Comparison of ENCODE assay signal across 9 cellular contexts in the genomic region with DNA sequence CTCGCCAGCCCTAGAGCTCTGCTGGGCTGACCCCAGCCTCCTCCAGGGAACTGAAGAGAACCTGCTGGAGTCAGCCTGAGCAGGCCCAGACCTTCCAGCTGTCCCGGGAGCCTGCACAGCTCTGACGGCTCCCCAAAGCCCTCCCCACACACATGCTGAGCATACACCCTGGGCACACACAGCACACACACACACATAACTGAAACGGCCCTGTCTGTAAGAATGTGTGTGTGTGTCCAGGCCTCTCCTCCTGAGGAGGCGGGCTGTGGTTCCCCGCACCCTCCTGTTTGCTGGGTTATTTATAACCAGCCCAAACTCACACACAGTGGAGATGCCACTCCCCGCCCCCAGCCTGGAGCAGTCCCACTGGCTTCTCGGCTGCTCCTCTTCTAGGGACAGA. TPM values are rescaled to one million over a fixed set of nuclear protein-coding genes. Genes with fewer than 3 reads are reported as not detected.
DNase-seq lines count a peak whose midpoint lies in the region; ATAC-seq lines count a peak whose summit lies in the region.
"Had no signal": no experiment of that assay in that cellular context is flagged by ENCODE, and none has a peak within 500 bp of the region (broad histone marks: within the 10 kb centered on the region; RNA-seq: fewer than 3 reads in every experiment).

No MANE protein-coding gene starts in this region.

- no peaks in the 10 kb centered on the region for H3K27me3 ChIP-seq in GM23248 (replicated peaks; ENCODE audit: insufficient read depth)

- peaks cover 19% of the 10 kb centered on the region for H3K4me1 ChIP-seq in GM23248 (ENCODE audit: insufficient read depth)

- in situ Hi-C loops in GM23248 (cut with MboI), result no loop called here

- H3K9me2 ChIP-seq in GM23248 (ENCODE audit: insufficient read depth), result no peaks in the 10 kb centered on the region

- peak overlapping the region; percentile 56 for H3K27ac ChIP-seq in GM23248

- H2AFZ ChIP-seq in GM23248, result no peak overlapping the region; the same call in 1 of the 2 replicates

- no peaks in the 10 kb centered on the region for H3K36me3 ChIP-seq in GM23248 (ENCODE audit: low read depth)

- no peaks in the 10 kb centered on the region for H4K20me1 ChIP-seq in GM23248 (ENCODE audit: insufficient read depth)

- WGBS in GM23248 (ENCODE audit: low coverage in 1 of 2, low lambda C conversion rate in 2 of 2, missing lambda C conversion rate in 2 of 2), 2 experiments, result 19 to 25% methylated on average over 8 of the region's 8 CpGs

- ATAC-seq in left ventricle myocardium superior, result peak; percentile 95
- ATAC-seq in sciatic nerve, result peak; percentile 81
- ATAC-seq in HG02678 (IDR thresholded peaks at IDR 0.05; ENCODE audit: unreplicated experiment), result no peak

- peak overlapping the region; percentile 43 for H3K4me2 ChIP-seq in GM23248 (ENCODE audit: unreplicated experiment)

- peaks cover 7% of the 10 kb centered on the region; the same call in 1 of the 2 replicates for H3F3A ChIP-seq in GM23248 (ENCODE audit: insufficient read depth)

- H3K9me3 ChIP-seq in GM23248 (ENCODE audit: low read depth), result no peaks in the 10 kb centered on the region

- peak overlapping the region; percentile 53 for H3K9ac ChIP-seq in GM23248

- H3K4me3 ChIP-seq in GM23248, result no peak overlapping the region

- H3K79me2 ChIP-seq in GM23248 (ENCODE audit: insufficient read depth), result peaks cover 18% of the 10 kb centered on the region

- DNase-seq in GM23248 (peak; percentile 83), amniotic epithelial cell (ENCODE audit: low read depth) (peak; percentile 83), left ventricle myocardium superior (peak; percentile 84), sciatic nerve (ENCODE audit: low spot score) (no peak), NCI-H187 treated with DMSO at 0.1 percent for 48 hours (lab: John Stamatoyannopoulos, UW) (no peak), 8988T (no peak)
- no peak for DNase-seq in stimulated activated CD4-positive, alpha-beta T cell treated with anti-CD3 and anti-CD28 coated beads, Interleukin-2, amount 100 ng/mL, for 48 hours
- DNase-seq: activated CD4-positive, alpha-beta memory T cell treated with anti-CD3 and anti-CD28 coated beads for 36 hours had no signal

- intact Hi-C loops in left ventricle myocardium superior (cut with micrococcal nuclease) (no loop called here), sciatic nerve (cut with DNase I) (loop anchor here (5.0 kb wide), 1 partner anchor 1431 kb away; no protein-coding TSS in a partner anchor)

RNA-seq across cellular contexts. Expression of a gene that starts 20.2 kb away (rescaled TPM):
- 39.7 and 40.7 TPM in 2 replicates for total RNA-seq in GM23248 (2014; rRNA removed; shearing (Covaris generic))
- polyA plus RNA-seq in GM23248 (2016; fragmentation: Nextera tagmentation; extraction: Ambion mirVana), result 6.6 and 6.9 TPM in 2 replicates
- 19.6 TPM for total RNA-seq in left ventricle myocardium superior
- total RNA-seq in sciatic nerve, result 84.9 TPM

Comparison
In these comparisons a context has a peak if more than half of its experiments do, and no peak if none do; other contexts are left out.
1. DNase-seq: peak in GM23248 (single experiment), amniotic epithelial cell (single experiment) and left ventricle myocardium superior (single experiment); none in sciatic nerve (single experiment), stimulated activated CD4-positive, alpha-beta T cell treated with anti-CD3 and anti-CD28 coated beads, Interleukin-2, amount 100 ng/mL, for 48 hours (0 of 2), NCI-H187 treated with DMSO at 0.1 percent for 48 hours (single experiment) and 8988T (single experiment).